Comparison of ENCODE assay signal across 20 cellular contexts in the genomic region with DNA sequence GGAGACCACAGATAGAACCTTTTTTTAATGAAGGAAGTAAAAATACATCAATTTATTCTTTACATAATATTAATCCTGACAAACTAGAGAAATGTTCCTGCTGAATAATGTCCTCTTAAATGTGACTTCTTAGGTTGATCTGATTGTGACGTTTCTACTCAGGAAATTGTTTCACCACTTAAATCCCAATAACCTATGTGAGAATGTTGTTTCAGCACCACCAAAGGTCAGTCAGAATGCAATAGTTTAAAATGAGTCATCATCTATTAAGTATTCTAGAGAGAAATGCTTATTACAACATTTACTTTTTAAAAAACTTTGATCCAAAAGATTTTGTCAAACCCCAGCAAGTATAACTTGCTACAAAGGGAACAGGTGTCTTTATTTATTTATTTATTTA.
DNase-seq lines count a peak whose midpoint lies in the region; ATAC-seq, FAIRE-seq and TF ChIP-seq lines count a peak whose summit lies in the region.
"Had no signal": no experiment of that assay in that cellular context is flagged by ENCODE, and none has a peak within 500 bp of the region (broad histone marks: within the 10 kb centered on the region; RNA-seq: fewer than 3 reads in every experiment).

No MANE protein-coding gene starts in this region.

- no peaks in the 10 kb centered on the region for H3K9me3 ChIP-seq in A549
- H3K9me3 ChIP-seq: neutrophil, sigmoid colon, tibial artery had no signal

- TF ChIP-seq POLR2A in A549 (IDR thresholded peaks at IDR 0.05; ENCODE audit: low read length) = no peak
- TF ChIP-seq POLR2A in GM12891 (IDR thresholded peaks at IDR 0.05; ENCODE audit: low read depth, low read length) = no peak

- H3K9me3 Mint-ChIP-seq in immature natural killer cell = peaks cover 0 to 5% (median 0%) of the 10 kb centered on the region in 6 donors
- H3K9me3 Mint-ChIP-seq: activated T-cell treated with anti-CD3 and anti-CD28 coated beads, Interleukin-2, amount 50 U/mL, for 4 hours had no signal

- no peak for TF ChIP-seq RAD21 in A549 (conservative IDR thresholded peaks at IDR 0.05 in 1 of 2, IDR thresholded peaks at IDR 0.05 in 1 of 2)

- TF ChIP-seq CTCF in A549 (IDR thresholded peaks at IDR 0.05) (no peak), astrocyte of the spinal cord (IDR thresholded peaks at IDR 0.05; ENCODE audit: low read depth, low read length) (no peak)

- H3K36me3 Mint-ChIP-seq in immature natural killer cell = no peaks in the 10 kb centered on the region
- H3K36me3 Mint-ChIP-seq: activated naive CD8-positive, alpha-beta T cell had no signal

- POLR2A ChIA-PET in A549 (lab: Yijun Ruan, JAX) = no interaction called here

- H3K27me3 Mint-ChIP-seq in immature natural killer cell (ENCODE audit: low read depth in 3 of 3) = no peaks in the 10 kb centered on the region

- no peak for ATAC-seq in A549
- ATAC-seq: activated T-cell treated with anti-CD3 and anti-CD28 coated beads, Interleukin-2, amount 50 U/mL, for 4 hours; Panc1 had no signal

- no peak overlapping the region for H3K27ac Mint-ChIP-seq in immature natural killer cell
- H3K27ac Mint-ChIP-seq: activated naive CD8-positive, alpha-beta T cell had no signal

- H3K4me1 ChIP-seq in A549 = peaks cover 16% of the 10 kb centered on the region; the same call in 2 of the 3 replicates

- H3K4me3 ChIP-seq in A549 = no peak overlapping the region
- H3K4me3 ChIP-seq in astrocyte of the spinal cord (ENCODE audit: low read depth, low read length) = no peak overlapping the region
- H3K4me3 ChIP-seq: hepatocyte, sigmoid colon, tibial artery had no signal

- no peak overlapping the region for H3K27ac ChIP-seq in A549
- H3K27ac ChIP-seq: hepatocyte, neutrophil, sigmoid colon, tibial artery had no signal

- 25% methylated on average over 1 of the region's 1 CpG for WGBS in A549 (ENCODE audit: missing lambda C conversion rate)

- no peak for DNase-seq in A549 (ENCODE audit: low read depth in 1 of 2, low spot score in 1 of 2)
- DNase-seq in GM03348 (ENCODE audit: low spot score) = peak; percentile 24
- DNase-seq in astrocyte of the spinal cord (ENCODE audit: low read depth, low spot score) = peak; percentile 84
- peak; percentile 11 for DNase-seq in glomerular visceral epithelial cell (ENCODE audit: extremely low spot score)
- DNase-seq in immature natural killer cell = no peak
- no peak for DNase-seq in GM12891 (ENCODE audit: insufficient read length, low spot score)
- DNase-seq in NCI-H2171 (lab: John Stamatoyannopoulos, UW) = no peak
- no peak for DNase-seq in ecto neural progenitor cell (ENCODE audit: low spot score)
- DNase-seq: ACHN; activated CD4-positive, alpha-beta T cell treated with anti-CD3 and anti-CD28 coated beads, Interleukin-2, amount 50 U/mL, for 4 hours; activated T-cell treated with anti-CD3 and anti-CD28 coated beads, Interleukin-2, amount 50 U/mL, for 4 hours; cerebellar nuclear complex; NCI-H1694; NCI-H526 treated with DMSO at 0.1 percent for 48 hours; sigmoid colon; tibial artery had no signal

- H3K4me3 Mint-ChIP-seq in immature natural killer cell = no peak overlapping the region
- H3K4me3 Mint-ChIP-seq: activated naive CD8-positive, alpha-beta T cell; activated T-cell treated with anti-CD3 and anti-CD28 coated beads, Interleukin-2, amount 50 U/mL, for 4 hours had no signal

- in situ Hi-C loops in astrocyte of the spinal cord (cut with HindIII; ENCODE audit: low sequenced_read_pairs) = no loop called here

- no peak for TF ChIP-seq EP300 in A549 (IDR thresholded peaks at IDR 0.05)

- H3K4me2 ChIP-seq in A549 = no peak overlapping the region
- H3K4me2 ChIP-seq: hepatocyte had no signal

- FAIRE-seq in A549 (lab: Jason Lieb, UNC) (no peak), GM12891 (lab: Jason Lieb, UNC) (no peak)

- no peaks in the 10 kb centered on the region for H3K4me1 Mint-ChIP-seq in immature natural killer cell

- CTCF ChIA-PET in A549 (lab: Yijun Ruan, JAX) = interaction anchor here (0.7 kb wide), 1 partner anchor 544 kb away, joined by 3 read pairs; no protein-coding TSS in a partner anchor

TF ChIP-seq in A549, 52 proteins besides CTCF, POLR2A, EP300 and RAD21:
- TF ChIP-seq FOSL2 (IDR thresholded peaks at IDR 0.05) (no peak), FOSL2 (CRISPR knock-in tag; IDR thresholded peaks at IDR 0.05) (peak; percentile 54; the same call in 1 of the 2 replicates), NR3C1 (IDR thresholded peaks at IDR 0.05) (no peak)

TF ChIP-seq in GM12891, 5 proteins besides CTCF, POLR2A, EP300 and RAD21:
- TF ChIP-seq SPI1 (IDR thresholded peaks at IDR 0.05; ENCODE audit: low read depth, low read length) (no peak), TAF1 (IDR thresholded peaks at IDR 0.05; ENCODE audit: low read depth, low read length) (no peak), PAX5 (IDR thresholded peaks at IDR 0.05; ENCODE audit: insufficient read depth, low read length, severe bottlenecking) (no peak)

Comparison
In these comparisons a context has a peak if more than half of its experiments do, and no peak if none do; other contexts are left out.
1. DNase-seq: peak in GM03348 (single experiment), astrocyte of the spinal cord (single experiment) and glomerular visceral epithelial cell (single experiment); none in A549 (0 of 2), immature natural killer cell (0 of 3), GM12891 (single experiment), NCI-H2171 (single experiment) and ecto neural progenitor cell (single experiment).